8 cellular contexts compared by ENCODE assay signal in genomic region chr1:3170566-3171453, GRCh38.
DNase-seq lines count a peak whose midpoint lies in the region; ATAC-seq, FAIRE-seq and TF ChIP-seq lines count a peak whose summit lies in the region.

No MANE protein-coding gene starts in this region.

- no peaks in the 10 kb centered on the region for H3K4me1 Mint-ChIP-seq in activated CD4-positive, alpha-beta T cell treated with anti-CD3 and anti-CD28 coated beads, Interleukin-2, amount 10 ng/mL, durations not matched to agents 7 days and 5 days

- no peaks in the 10 kb centered on the region for H3K79me2 ChIP-seq in OCI-LY7 (ENCODE audit: insufficient read depth, low read depth, low read length)

- ATAC-seq in omental fat pad (ENCODE audit: low FRiP score) = peak; percentile 67
- no peak for ATAC-seq in GM21528 (IDR thresholded peaks at IDR 0.05; ENCODE audit: low FRiP score, unreplicated experiment)

- peak overlapping the region; percentile 37 to 65 (median 54); a peak in 19 of 20 replicates for H3K4me3 ChIP-seq in BLaER1 treated with 17β-estradiol and CSF1 and Interleukin-3, amounts not matched to agents 10 nM and 100 nM
- H3K4me3 ChIP-seq in OCI-LY7 (ENCODE audit: low read depth, low read length, poor library complexity, severe bottlenecking) = no peak overlapping the region

- no peaks in the 10 kb centered on the region for H3K9me3 Mint-ChIP-seq in activated CD4-positive, alpha-beta T cell treated with anti-CD3 and anti-CD28 coated beads, Interleukin-2, amount 10 ng/mL, durations not matched to agents 7 days and 5 days

- H3K9ac ChIP-seq in BLaER1 treated with 17β-estradiol and CSF1 and Interleukin-3, amounts not matched to agents 10 nM and 100 nM = peak overlapping the region; percentile 67 to 87 (median 81); a peak in 21 of 22 replicates

- H3K27ac Mint-ChIP-seq in activated CD4-positive, alpha-beta T cell treated with anti-CD3 and anti-CD28 coated beads, Interleukin-2, amount 10 ng/mL, durations not matched to agents 7 days and 5 days = no peak overlapping the region

- peaks cover 69 to 76% (median 71%) of the 10 kb centered on the region in 10 experiments for H3K4me1 ChIP-seq in BLaER1 treated with 17β-estradiol and CSF1 and Interleukin-3, amounts not matched to agents 10 nM and 100 nM
- no peaks in the 10 kb centered on the region for H3K4me1 ChIP-seq in OCI-LY7 (ENCODE audit: insufficient read depth, low read length, poor library complexity, severe bottlenecking)

- TF ChIP-seq CTCF in OCI-LY7 (conservative IDR thresholded peaks at IDR 0.05; ENCODE audit: low read length) (no peak), omental fat pad (IDR thresholded peaks at IDR 0.05) (no peak), D721Med (IDR thresholded peaks at IDR 0.05; ENCODE audit: insufficient read depth, missing control alignments) (no peak)

- H3K36me3 Mint-ChIP-seq in activated CD4-positive, alpha-beta T cell treated with anti-CD3 and anti-CD28 coated beads, Interleukin-2, amount 10 ng/mL, durations not matched to agents 7 days and 5 days (ENCODE audit: low read depth) = no peaks in the 10 kb centered on the region

- peaks cover 0 to 44% (median 0%) of the 10 kb centered on the region in 11 experiments; a peak in 7 of 22 replicates for H3K27me3 ChIP-seq in BLaER1 treated with 17β-estradiol and CSF1 and Interleukin-3, amounts not matched to agents 10 nM and 100 nM

- H3K9me2 ChIP-seq in OCI-LY7 (ENCODE audit: insufficient read depth, low read length) = no peaks in the 10 kb centered on the region

- FAIRE-seq in D721Med (lab: Jason Lieb, UNC) = no peak

- H2AFZ ChIP-seq in OCI-LY7 (ENCODE audit: low read length) = 0 out of 2 replicates have a peak overlapping the region, but pooled peaks have one; percentile 11

- H3K4me2 ChIP-seq in BLaER1 treated with 17β-estradiol and CSF1 and Interleukin-3, amounts not matched to agents 10 nM and 100 nM = peak overlapping the region; percentile 92 to 99 (median 98)
- no peak overlapping the region for H3K4me2 ChIP-seq in OCI-LY7 (ENCODE audit: low read length)

- peaks cover 0 to 5% (median 0%) of the 10 kb centered on the region in 11 experiments; a peak in 1 of 22 replicates for H4K20me1 ChIP-seq in BLaER1 treated with 17β-estradiol and CSF1 and Interleukin-3, amounts not matched to agents 10 nM and 100 nM
- H4K20me1 ChIP-seq in OCI-LY7 (ENCODE audit: insufficient read depth, low read length) = no peaks in the 10 kb centered on the region

- DNase-seq in OCI-LY7 (ENCODE audit: low spot score) (no peak), fibroblast of the conjunctiva (ENCODE audit: low read depth) (peak; percentile 6), omental fat pad (ENCODE audit: low spot score) (no peak), D721Med (ENCODE audit: insufficient read length, low spot score) (no peak)
- DNase-seq in activated naive CD4-positive, alpha-beta T cell (lab: John Stamatoyannopoulos, UW) = no peak
- no peak for DNase-seq in activated CD4-positive, alpha-beta T cell treated with anti-CD3 and anti-CD28 coated beads, Interleukin-2, amount 10 ng/mL, durations not matched to agents 7 days and 5 days

- H3K4me3 Mint-ChIP-seq in activated CD4-positive, alpha-beta T cell treated with anti-CD3 and anti-CD28 coated beads, Interleukin-2, amount 10 ng/mL, durations not matched to agents 7 days and 5 days = no peak overlapping the region

- H3K27me3 Mint-ChIP-seq in activated CD4-positive, alpha-beta T cell treated with anti-CD3 and anti-CD28 coated beads, Interleukin-2, amount 10 ng/mL, durations not matched to agents 7 days and 5 days = peaks cover 21% of the 10 kb centered on the region

- H3K27ac ChIP-seq in BLaER1 treated with 17β-estradiol and CSF1 and Interleukin-3, amounts not matched to agents 10 nM and 100 nM = peak overlapping the region; percentile 57 to 95 (median 88)
- H3K27ac ChIP-seq in OCI-LY7 (ENCODE audit: low read depth, low read length, poor library complexity, severe bottlenecking) = no peak overlapping the region

- H3K36me3 ChIP-seq in BLaER1 treated with 17β-estradiol and CSF1 and Interleukin-3, amounts not matched to agents 10 nM and 100 nM = no peaks in the 10 kb centered on the region
- no peaks in the 10 kb centered on the region for H3K36me3 ChIP-seq in OCI-LY7 (ENCODE audit: insufficient read depth, low read length)

- no peaks in the 10 kb centered on the region; a peak in 1 of 22 replicates for H3K9me3 ChIP-seq in BLaER1 treated with 17β-estradiol and CSF1 and Interleukin-3, amounts not matched to agents 10 nM and 100 nM (replicated peaks in 1 of 11)
- H3K9me3 ChIP-seq in OCI-LY7 (ENCODE audit: low read length) = no peaks in the 10 kb centered on the region

- POLR2A ChIA-PET in OCI-LY7 (lab: Charles Lee) = no interaction called here
- POLR2A ChIA-PET in activated CD4-positive, alpha-beta T cell treated with anti-CD3 and anti-CD28 coated beads, Interleukin-2, amount 10 ng/mL, durations not matched to agents 7 days and 5 days (lab: Charles Lee) = no interaction called here

- BruUV-seq in OCI-LY7 (replicated peaks; lab: Mats Ljungman, UMichigan) = no TSS peak

- CTCF ChIA-PET in OCI-LY7 (lab: Charles Lee; ENCODE audit: unreplicated experiment) = no interaction called here
- CTCF ChIA-PET in activated CD4-positive, alpha-beta T cell treated with anti-CD3 and anti-CD28 coated beads, Interleukin-2, amount 10 ng/mL, durations not matched to agents 7 days and 5 days (lab: Charles Lee) = no interaction called here

- intact Hi-C loops in OCI-LY7 (cut with micrococcal nuclease; ENCODE audit: unreplicated experiment) = no loop called here
